9 cellular contexts compared by ENCODE assay signal in the genomic region with DNA sequence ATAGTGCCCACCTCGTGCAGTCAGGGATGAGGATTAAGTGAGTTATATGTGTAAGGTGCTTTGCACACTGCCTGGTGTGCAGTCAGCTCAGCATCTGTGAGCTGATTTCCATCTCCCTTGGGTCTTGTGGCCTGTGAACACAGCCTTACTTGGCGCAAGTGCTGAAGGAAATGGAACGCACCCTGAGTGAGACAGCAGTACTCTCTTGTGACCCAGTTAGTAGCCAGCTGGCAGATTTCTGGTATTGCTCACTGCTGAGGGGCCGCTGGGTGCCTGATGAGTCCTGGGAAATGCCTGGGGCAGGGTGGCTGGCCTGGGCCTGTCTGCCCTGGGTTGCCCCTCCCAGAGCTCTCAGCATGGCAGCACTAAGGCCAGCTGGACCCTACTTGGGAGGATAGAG.
DNase-seq lines count a peak whose midpoint lies in the region; ATAC-seq, FAIRE-seq and TF ChIP-seq lines count a peak whose summit lies in the region.
"Had no signal": no experiment of that assay in that cellular context is flagged by ENCODE, and none has a peak within 500 bp of the region (broad histone marks: within the 10 kb centered on the region; RNA-seq: fewer than 3 reads in every experiment).

No MANE protein-coding gene starts in this region.

- FAIRE-seq in GM12892 (lab: Jason Lieb, UNC): peak; percentile 67

- TF ChIP-seq CTCF in WERI-Rb-1 (IDR thresholded peaks at IDR 0.05; ENCODE audit: low read depth, low read length) (no peak), mucosa of descending colon (IDR thresholded peaks at IDR 0.05) (no peak), progenitor cell of endocrine pancreas (IDR thresholded peaks at IDR 0.05; ENCODE audit: unreplicated experiment) (no peak)

- H3K9me3 Mint-ChIP-seq in progenitor cell of endocrine pancreas (ENCODE audit: low read depth): no peaks in the 10 kb centered on the region

- ATAC-seq in HG02763 (IDR thresholded peaks at IDR 0.05; ENCODE audit: unreplicated experiment): peak; percentile 63
- ATAC-seq in mucosa of descending colon: peak; percentile 52
- no peak for ATAC-seq in HG02970 (IDR thresholded peaks at IDR 0.05; ENCODE audit: low FRiP score, unreplicated experiment)

- peaks cover 21% of the 10 kb centered on the region for H3K4me1 Mint-ChIP-seq in progenitor cell of endocrine pancreas (ENCODE audit: low read depth)

- H3K9me3 ChIP-seq in WERI-Rb-1 (ENCODE audit: severe bottlenecking): no peaks in the 10 kb centered on the region
- H3K9me3 ChIP-seq in mucosa of descending colon: no peaks in the 10 kb centered on the region

- no peaks in the 10 kb centered on the region for H3K27me3 ChIP-seq in WERI-Rb-1 (ENCODE audit: insufficient read depth, low read depth, severe bottlenecking)

- TF ChIP-seq POLR2A in GM12892 (IDR thresholded peaks at IDR 0.05; ENCODE audit: low read depth, low read length): no peak

- H3K36me3 ChIP-seq in WERI-Rb-1: no peaks in the 10 kb centered on the region
- H3K36me3 ChIP-seq in mucosa of descending colon (ENCODE audit: low read depth): no peaks in the 10 kb centered on the region

- H3K36me3 Mint-ChIP-seq in progenitor cell of endocrine pancreas (ENCODE audit: insufficient read depth): no peaks in the 10 kb centered on the region

- no peaks in the 10 kb centered on the region for H3K4me1 ChIP-seq in mucosa of descending colon (ENCODE audit: low read depth)

- no peak overlapping the region for H3K27ac Mint-ChIP-seq in progenitor cell of endocrine pancreas

- H3K27me3 Mint-ChIP-seq in progenitor cell of endocrine pancreas: peaks cover 9% of the 10 kb centered on the region

- intact Hi-C loops in mucosa of descending colon (cut with DNase I, micrococcal nuclease): no loop called here

- H3K27ac ChIP-seq in WERI-Rb-1: peak overlapping the region; percentile 85

- H3K4me3 ChIP-seq in WERI-Rb-1 (ENCODE audit: low read depth, low read length): no peak overlapping the region
- no peak overlapping the region for H3K4me3 ChIP-seq in mucosa of descending colon

- DNase-seq in GM12892 (ENCODE audit: insufficient read length) (no peak), WERI-Rb-1 (peak; percentile 50), mucosa of descending colon (no peak), NOMO-1 treated with DMSO at 0.1 percent for 48 hours (lab: John Stamatoyannopoulos, UW; ENCODE audit: unreplicated experiment) (no peak), GF-D8 (lab: John Stamatoyannopoulos, UW) (no peak), progenitor cell of endocrine pancreas (ENCODE audit: low spot score, unreplicated experiment) (no peak)
- DNase-seq: stimulated activated naive CD4-positive, alpha-beta T cell treated with Interleukin-2 at 50 U/mL for 16 hours had no signal

- no peak overlapping the region for H3K4me3 Mint-ChIP-seq in progenitor cell of endocrine pancreas (ENCODE audit: low read depth)
